In genomic region chr1:18534810-18535205, GRCh38 we compare ENCODE assay signal across 32 cellular contexts. TPM values are rescaled to one million over a fixed set of nuclear protein-coding genes. Genes with fewer than 3 reads are reported as not detected.
"Had no signal": no experiment of that assay in that cellular context is flagged by ENCODE, and none has a peak within 500 bp of the region (broad histone marks: within the 10 kb centered on the region; RNA-seq: fewer than 3 reads in every experiment).

No MANE protein-coding gene starts in this region.

- H3K9me3 ChIP-seq: ascending aorta, right atrium auricular region had no signal

- H3K36me3 ChIP-seq: ascending aorta, cardiac muscle cell, right atrium auricular region had no signal

- H3K4me3 Mint-ChIP-seq: activated CD4-positive, alpha-beta T cell treated with anti-CD3 and anti-CD28 coated beads for 36 hours; activated CD8-positive, alpha-beta T cell treated with anti-CD3 and anti-CD28 coated beads, Interleukin-2, amount 10 ng/mL, durations not matched to agents 7 days and 5 days; activated naive CD4-positive, alpha-beta T cell treated with anti-CD3 and anti-CD28 coated beads, Interleukin-2, amount 10 ng/mL, durations not matched to agents 7 days and 5 days; activated naive CD8-positive, alpha-beta T cell treated with anti-CD3 and anti-CD28 coated beads, Interleukin-2, amount 10 ng/mL, durations not matched to agents 7 days and 5 days; activated T-cell treated with anti-CD3 and anti-CD28 coated beads, Interleukin-2, amount 50 U/mL, for 24 hours; brain; mesothelial cell of epicardium; naive B cell; neural crest cell; stimulated activated memory B cell treated with anti-CD40 and anti-IgM and Interleukin-4, amounts not matched to agents 10 μg/mL and 1 μg/mL and 100 μg/mL, for 72 hours; stimulated activated naive CD8-positive, alpha-beta T cell treated with anti-CD3 and anti-CD28 coated beads, Interleukin-15, amount 100 ng/mL, for 72 hours; T-cell had no signal

- ATAC-seq: activated CD4-positive, alpha-beta T cell treated with anti-CD3 and anti-CD28 coated beads for 36 hours; activated CD8-positive, alpha-beta T cell treated with anti-CD3 and anti-CD28 coated beads, Interleukin-2, amount 10 ng/mL, durations not matched to agents 7 days and 5 days; esophagus mucosa; stimulated activated memory B cell treated with anti-CD40 and anti-IgM and Interleukin-4, amounts not matched to agents 10 μg/mL and 1 μg/mL and 100 μg/mL, for 72 hours; stimulated activated naive CD8-positive, alpha-beta T cell treated with anti-CD3 and anti-CD28 coated beads, Interleukin-15, amount 100 ng/mL, for 72 hours; T-cell had no signal

- FAIRE-seq: kidney had no signal

- H3K36me3 Mint-ChIP-seq: activated naive CD4-positive, alpha-beta T cell treated with anti-CD3 and anti-CD28 coated beads, Interleukin-2, amount 10 ng/mL, durations not matched to agents 7 days and 5 days; activated naive CD8-positive, alpha-beta T cell treated with anti-CD3 and anti-CD28 coated beads, Interleukin-2, amount 10 ng/mL, durations not matched to agents 7 days and 5 days; brain; mesothelial cell of epicardium; naive B cell; stimulated activated memory B cell treated with anti-CD40 and anti-IgM and Interleukin-4, amounts not matched to agents 10 μg/mL and 1 μg/mL and 100 μg/mL, for 72 hours; T-cell had no signal

- H3K79me2 ChIP-seq: parathyroid adenoma had no signal

- H3K27ac ChIP-seq: ascending aorta, cardiac muscle cell, parathyroid adenoma, right atrium auricular region had no signal

- H3K4me1 ChIP-seq: ascending aorta, parathyroid adenoma, right atrium auricular region had no signal

- H3K9me3 Mint-ChIP-seq: activated naive CD4-positive, alpha-beta T cell treated with anti-CD3 and anti-CD28 coated beads, Interleukin-2, amount 10 ng/mL, durations not matched to agents 7 days and 5 days; activated naive CD8-positive, alpha-beta T cell treated with anti-CD3 and anti-CD28 coated beads, Interleukin-2, amount 10 ng/mL, durations not matched to agents 7 days and 5 days; activated T-cell treated with anti-CD3 and anti-CD28 coated beads, Interleukin-2, amount 50 U/mL, for 24 hours; mesothelial cell of epicardium; neural crest cell; stimulated activated naive CD8-positive, alpha-beta T cell treated with anti-CD3 and anti-CD28 coated beads, Interleukin-15, amount 100 ng/mL, for 72 hours; T-cell had no signal

- H2AFZ ChIP-seq: parathyroid adenoma had no signal

- H3K9ac ChIP-seq: parathyroid adenoma had no signal

- H3K4me2 ChIP-seq: smooth muscle cell had no signal

- DNase-seq: activated CD4-positive, alpha-beta T cell treated with anti-CD3 and anti-CD28 coated beads for 36 hours; activated CD4-positive, CD25-positive, alpha-beta regulatory T cell; activated CD8-positive, alpha-beta T cell treated with anti-CD3 and anti-CD28 coated beads, Interleukin-2, amount 10 ng/mL, durations not matched to agents 7 days and 5 days; activated gamma-delta T cell; activated naive CD4-positive, alpha-beta T cell treated with anti-CD3 and anti-CD28 coated beads, Interleukin-2, amount 10 ng/mL, durations not matched to agents 7 days and 5 days; activated naive CD8-positive, alpha-beta T cell treated with anti-CD3 and anti-CD28 coated beads, Interleukin-2, amount 10 ng/mL, durations not matched to agents 7 days and 5 days; activated T-cell treated with anti-CD3 and anti-CD28 coated beads, Interleukin-2, amount 50 U/mL, for 24 hours; cerebellar nuclear complex; cortex of kidney; foreskin fibroblast; hippocampal formation; kidney; mammary epithelial cell; naive B cell; nucleus accumbens; stimulated activated CD4-positive, alpha-beta T cell treated with anti-CD3 and anti-CD28 coated beads, Interleukin-1b, Interleukin-23, amount 100 ng/mL, for 48 hours; stimulated activated CD4-positive, alpha-beta T cell treated with anti-CD3 and anti-CD28 coated beads, Interleukin-4, amount 100 ng/mL, for 4 hours; stimulated activated CD8-positive, alpha-beta memory T cell treated with anti-CD3 and anti-CD28 coated beads, Interleukin-4, amount 100 ng/mL, for 48 hours; stimulated activated naive CD8-positive, alpha-beta T cell treated with anti-CD3 and anti-CD28 coated beads, Interleukin-15, amount 100 ng/mL, for 72 hours; T-cell had no signal

- H3K4me1 Mint-ChIP-seq: activated CD4-positive, alpha-beta T cell treated with anti-CD3 and anti-CD28 coated beads for 36 hours; activated naive CD4-positive, alpha-beta T cell treated with anti-CD3 and anti-CD28 coated beads, Interleukin-2, amount 10 ng/mL, durations not matched to agents 7 days and 5 days; activated naive CD8-positive, alpha-beta T cell treated with anti-CD3 and anti-CD28 coated beads, Interleukin-2, amount 10 ng/mL, durations not matched to agents 7 days and 5 days; brain; mesothelial cell of epicardium; naive B cell; neural crest cell; stimulated activated memory B cell treated with anti-CD40 and anti-IgM and Interleukin-4, amounts not matched to agents 10 μg/mL and 1 μg/mL and 100 μg/mL, for 72 hours; stimulated activated naive CD8-positive, alpha-beta T cell treated with anti-CD3 and anti-CD28 coated beads, Interleukin-15, amount 100 ng/mL, for 72 hours; T-cell had no signal

- H3K27ac Mint-ChIP-seq: activated CD4-positive, alpha-beta T cell treated with anti-CD3 and anti-CD28 coated beads for 36 hours; activated CD8-positive, alpha-beta T cell treated with anti-CD3 and anti-CD28 coated beads, Interleukin-2, amount 10 ng/mL, durations not matched to agents 7 days and 5 days; activated naive CD4-positive, alpha-beta T cell treated with anti-CD3 and anti-CD28 coated beads, Interleukin-2, amount 10 ng/mL, durations not matched to agents 7 days and 5 days; activated naive CD8-positive, alpha-beta T cell treated with anti-CD3 and anti-CD28 coated beads, Interleukin-2, amount 10 ng/mL, durations not matched to agents 7 days and 5 days; activated T-cell treated with anti-CD3 and anti-CD28 coated beads, Interleukin-2, amount 50 U/mL, for 24 hours; brain; mesothelial cell of epicardium; stimulated activated memory B cell treated with anti-CD40 and anti-IgM and Interleukin-4, amounts not matched to agents 10 μg/mL and 1 μg/mL and 100 μg/mL, for 72 hours; stimulated activated naive CD8-positive, alpha-beta T cell treated with anti-CD3 and anti-CD28 coated beads, Interleukin-15, amount 100 ng/mL, for 72 hours; T-cell had no signal

- H3K4me3 ChIP-seq: ascending aorta, cardiac muscle cell, right atrium auricular region, smooth muscle cell had no signal

- H3K27me3 ChIP-seq: ascending aorta, cardiac muscle cell, right atrium auricular region had no signal

RNA-seq across cellular contexts. Expression of gene KLHDC7A, which starts 54.1 kb away (rescaled TPM):
- total RNA-seq: activated CD4-positive, alpha-beta T cell treated with anti-CD3 and anti-CD28 coated beads for 36 hours; activated CD8-positive, alpha-beta T cell treated with anti-CD3 and anti-CD28 coated beads, Interleukin-2, amount 10 ng/mL, durations not matched to agents 7 days and 5 days; activated naive CD8-positive, alpha-beta T cell treated with anti-CD3 and anti-CD28 coated beads, Interleukin-2, amount 10 ng/mL, durations not matched to agents 7 days and 5 days; ascending aorta; cardiac muscle cell; neural crest cell; pulmonary artery endothelial cell; smooth muscle cell; T-cell; T-helper 2 cell treated with Interferon-gamma antibody and Interleukin-4, amounts not matched to agents 100 ng/mL and 5 ng/mL, for 36 hours had no signal
- polyA plus RNA-seq: cardiac muscle cell, mammary epithelial cell had no signal
